Comparison of ENCODE assay signal across 8 cellular contexts in the genomic region with DNA sequence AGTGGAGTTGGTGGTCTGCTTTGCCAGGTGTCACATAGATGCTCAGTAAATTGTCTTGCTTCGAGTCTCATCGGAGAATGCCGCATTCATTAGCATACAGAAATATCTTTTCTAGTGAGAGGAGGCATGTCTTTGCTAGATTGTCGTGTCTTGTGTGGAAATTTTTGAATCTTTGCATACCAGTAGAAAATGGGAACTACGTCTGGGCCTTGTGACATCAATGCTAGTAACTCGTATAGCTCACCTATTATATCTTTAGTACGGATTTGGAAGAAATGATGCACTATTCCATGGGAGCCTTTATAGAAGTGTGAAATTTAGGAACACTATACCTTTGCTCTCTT. TPM values are rescaled to one million over a fixed set of nuclear protein-coding genes. Genes with fewer than 3 reads are reported as not detected.
DNase-seq lines count a peak whose midpoint lies in the region; ATAC-seq and TF ChIP-seq lines count a peak whose summit lies in the region.

No MANE protein-coding gene starts in this region.

- peak; percentile 24 for ATAC-seq in GM19452 (IDR thresholded peaks at IDR 0.05; ENCODE audit: unreplicated experiment)
- peak; percentile 8 for ATAC-seq in HG03521 (IDR thresholded peaks at IDR 0.05; ENCODE audit: unreplicated experiment)
- no peak for ATAC-seq in activated naive CD4-positive, alpha-beta T cell treated with anti-CD3 and anti-CD28 coated beads, Interleukin-2, amount 50 U/mL, for 72 hours

- no peak for TF ChIP-seq CTCF in C4-2B (conservative IDR thresholded peaks at IDR 0.05)

- H3K36me3 Mint-ChIP-seq in activated naive CD4-positive, alpha-beta T cell treated with anti-CD3 and anti-CD28 coated beads, Interleukin-2, amount 50 U/mL, for 72 hours: peaks cover 13 to 25% of the 10 kb centered on the region in 2 donors

- H3K27ac Mint-ChIP-seq in activated naive CD4-positive, alpha-beta T cell treated with anti-CD3 and anti-CD28 coated beads, Interleukin-2, amount 50 U/mL, for 72 hours: peak overlapping the region; percentile 96

- DNase-seq in activated naive CD4-positive, alpha-beta T cell treated with anti-CD3 and anti-CD28 coated beads, Interleukin-2, amount 50 U/mL, for 72 hours (ENCODE audit: low spot score in 2 of 2): no peak
- DNase-seq in iris pigment epithelial cell (ENCODE audit: low read depth): peak; percentile 15
- DNase-seq in NCI-H1436 treated with DMSO at 0.1 percent for 48 hours (lab: John Stamatoyannopoulos, UW): no peak
- no peak for DNase-seq in mesenteric fat pad (ENCODE audit: low spot score)

- H3K27ac ChIP-seq in C4-2B (peak overlapping the region; percentile 98), temporal lobe (ENCODE audit: low read depth, low read length) (peak overlapping the region; percentile 76)

- H3K9me3 Mint-ChIP-seq in activated naive CD4-positive, alpha-beta T cell treated with anti-CD3 and anti-CD28 coated beads, Interleukin-2, amount 50 U/mL, for 72 hours: no peaks in the 10 kb centered on the region

RNA-seq across cellular contexts. Expression of a gene that starts 0.8 kb away (rescaled TPM):
- 10 to 100 TPM; 45.6 to 51.8 TPM for total RNA-seq in activated naive CD4-positive, alpha-beta T cell treated with anti-CD3 and anti-CD28 coated beads, Interleukin-2, amount 50 U/mL, for 72 hours
- total RNA-seq in temporal lobe (25.8 TPM), mesenteric fat pad (84.0 TPM)

Comparison
In these comparisons a context has a peak if more than half of its experiments do, and no peak if none do; other contexts are left out.
1. ATAC-seq: peak in GM19452 (single experiment) and HG03521 (single experiment); none in activated naive CD4-positive, alpha-beta T cell treated with anti-CD3 and anti-CD28 coated beads, Interleukin-2, amount 50 U/mL, for 72 hours (0 of 2).